In the genomic region with DNA sequence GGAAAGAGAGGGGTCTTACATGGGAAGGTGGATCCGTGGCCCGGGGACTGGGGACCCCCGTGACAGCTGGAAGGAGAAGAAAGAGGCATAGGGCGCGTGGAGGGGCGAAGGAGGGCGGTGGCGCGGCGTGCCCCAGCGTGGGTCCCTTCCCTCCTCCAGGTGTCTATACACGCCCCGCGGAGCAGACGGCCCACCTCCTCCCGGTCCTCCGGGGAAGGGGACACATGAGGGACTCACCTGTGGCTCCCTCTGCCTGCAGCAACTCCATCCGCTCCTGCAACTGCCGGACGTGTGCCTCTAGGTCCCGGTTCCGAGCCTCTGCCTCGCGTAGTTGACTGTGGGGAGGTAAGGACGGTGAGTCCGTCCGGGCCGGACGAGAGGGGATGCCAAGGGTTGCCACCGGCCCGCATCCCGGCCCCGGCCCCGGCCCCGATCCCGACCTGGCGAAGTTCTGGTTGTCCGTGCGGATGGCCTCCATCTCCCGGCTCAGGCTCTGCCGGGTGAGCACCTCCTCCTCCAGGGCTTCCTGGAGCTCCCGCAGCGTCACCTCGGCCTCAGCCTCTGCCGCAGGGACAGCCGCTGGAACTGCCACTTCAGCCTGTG, we compare ENCODE assay signal across 7 cellular contexts. TPM values are rescaled to one million over a fixed set of nuclear protein-coding genes. Genes with fewer than 3 reads are reported as not detected.
DNase-seq lines count a peak whose midpoint lies in the region; ATAC-seq, FAIRE-seq and TF ChIP-seq lines count a peak whose summit lies in the region.

No MANE protein-coding gene starts in this region.

- FAIRE-seq in kidney (lab: Jason Lieb, UNC), result no peak

- no peak for TF ChIP-seq CTCF in HCT116 (IDR thresholded peaks at IDR 0.05 in 2 of 3, conservative IDR thresholded peaks at IDR 0.05 in 1 of 3; ENCODE audit: borderline replicate concordance in 1 of 3, insufficient read depth in 1 of 3, low read depth in 2 of 3, low read length in 2 of 3)
- no peak for TF ChIP-seq CTCF in kidney (IDR thresholded peaks at IDR 0.05; ENCODE audit: borderline replicate concordance, extremely low read depth, insufficient read depth)

- H3K4me3 Mint-ChIP-seq in activated T-helper 17 cell treated with anti-CD3 and anti-CD28 coated beads, Interleukin-2, amount 50 U/mL, for 72 hours, result peak overlapping the region; percentile 84
- H3K4me3 Mint-ChIP-seq in stimulated activated effector memory CD8-positive, alpha-beta T cell treated with anti-CD3 and anti-CD28 coated beads, Interleukin-12 subunit alpha, Interleukin-12 subunit beta, amount 100 ng/mL, for 72 hours, result peak overlapping the region; percentile 90

- H3K27me3 ChIP-seq in HCT116 (ENCODE audit: insufficient read depth, low read length), result no peaks in the 10 kb centered on the region

- no peak for TF ChIP-seq RAD21 in HCT116 (IDR thresholded peaks at IDR 0.05; ENCODE audit: low read depth)

- H3K4me2 ChIP-seq in HCT116 (ENCODE audit: low read length), result peak overlapping the region; percentile 92

- ATAC-seq in HCT116 (no peak), HG02885 (IDR thresholded peaks at IDR 0.05; ENCODE audit: poor library complexity, unreplicated experiment) (no peak)
- ATAC-seq in activated T-helper 17 cell treated with anti-CD3 and anti-CD28 coated beads, Interleukin-2, amount 50 U/mL, for 72 hours (replicated peaks), result no peak
- ATAC-seq in stimulated activated effector memory CD8-positive, alpha-beta T cell treated with anti-CD3 and anti-CD28 coated beads, Interleukin-12 subunit alpha, Interleukin-12 subunit beta, amount 100 ng/mL, for 72 hours, result no peak

- H3K4me1 Mint-ChIP-seq in activated T-helper 17 cell treated with anti-CD3 and anti-CD28 coated beads, Interleukin-2, amount 50 U/mL, for 72 hours, result peaks cover 6% of the 10 kb centered on the region
- H3K4me1 Mint-ChIP-seq in stimulated activated effector memory CD8-positive, alpha-beta T cell treated with anti-CD3 and anti-CD28 coated beads, Interleukin-12 subunit alpha, Interleukin-12 subunit beta, amount 100 ng/mL, for 72 hours, result peaks cover 23% of the 10 kb centered on the region

- H3K9ac ChIP-seq in HCT116 (ENCODE audit: low read length) (peak overlapping the region; percentile 58; the same call in 1 of the 2 replicates), kidney (ENCODE audit: low read length in 2 of 2) (peak overlapping the region in 1 of 2 donors; percentile 82)

- CTCF ChIA-PET in HCT116 (lab: Charles Lee), result interaction anchor here (2.8 to 4.2 kb wide), 3 partner anchors 7 to 46 kb away, joined by 26 to 71 read pairs (median 54); no protein-coding TSS in a partner anchor

- H3K9me3 Mint-ChIP-seq in activated T-helper 17 cell treated with anti-CD3 and anti-CD28 coated beads, Interleukin-2, amount 50 U/mL, for 72 hours, result no peaks in the 10 kb centered on the region
- no peaks in the 10 kb centered on the region for H3K9me3 Mint-ChIP-seq in stimulated activated effector memory CD8-positive, alpha-beta T cell treated with anti-CD3 and anti-CD28 coated beads, Interleukin-12 subunit alpha, Interleukin-12 subunit beta, amount 100 ng/mL, for 72 hours

- DNase-seq in HCT116 (ENCODE audit: low read depth, low spot score) (no peak), kidney (peak; percentile 87), C1 segment of cervical spinal cord (lab: John Stamatoyannopoulos, UW) (no peak), globus pallidus (ENCODE audit: low spot score) (no peak)
- no peak for DNase-seq in stimulated activated effector memory CD8-positive, alpha-beta T cell treated with anti-CD3 and anti-CD28 coated beads, Interleukin-12 subunit alpha, Interleukin-12 subunit beta, amount 100 ng/mL, for 72 hours (ENCODE audit: low spot score in 2 of 2)

- H3K4me1 ChIP-seq in HCT116 (ENCODE audit: control insufficient read depth in 1 of 2, insufficient read depth in 2 of 2, low read length in 2 of 2), result peaks cover 11 to 40% of the 10 kb centered on the region in 2 experiments
- peaks cover 11 to 12% of the 10 kb centered on the region in 2 donors for H3K4me1 ChIP-seq in kidney (ENCODE audit: control insufficient read depth in 1 of 2, insufficient read depth in 1 of 2, low read depth in 1 of 2, low read length in 2 of 2)

- 0 out of 4 replicates have a peak overlapping the region, but pooled peaks of 1 of the 2 experiments have one; percentile 43 for H3K4me3 ChIP-seq in HCT116 (replicated peaks in 1 of 2; ENCODE audit: low read depth in 1 of 2, low read length in 2 of 2)
- peak overlapping the region; percentile 60 to 69 for H3K4me3 ChIP-seq in kidney (ENCODE audit: low read length in 2 of 2)

- POLR2A ChIA-PET in HCT116 (lab: Charles Lee), result interaction anchor here (1.0 to 3.6 kb wide), 2 partner anchors 10 to 141 kb away, joined by 6 to 50 read pairs; partner anchors contain the start of gene DMPK

- H3K27ac ChIP-seq in HCT116 (ENCODE audit: low read depth, low read length) (peak overlapping the region; percentile 94), kidney (ENCODE audit: low read depth in 2 of 2, low read length in 2 of 2) (peak overlapping the region; percentile 92 to 94)

- no peaks in the 10 kb centered on the region for H4K20me1 ChIP-seq in HCT116 (ENCODE audit: insufficient read depth)

- peaks cover 6% of the 10 kb centered on the region for H3K36me3 Mint-ChIP-seq in activated T-helper 17 cell treated with anti-CD3 and anti-CD28 coated beads, Interleukin-2, amount 50 U/mL, for 72 hours (ENCODE audit: low read depth)
- peaks cover 19% of the 10 kb centered on the region for H3K36me3 Mint-ChIP-seq in stimulated activated effector memory CD8-positive, alpha-beta T cell treated with anti-CD3 and anti-CD28 coated beads, Interleukin-12 subunit alpha, Interleukin-12 subunit beta, amount 100 ng/mL, for 72 hours

- BruUV-seq in HCT116 (replicated peaks; lab: Mats Ljungman, UMichigan), result no TSS peak

- no peak overlapping the region for H2AFZ ChIP-seq in HCT116 (ENCODE audit: low read depth, low read length, poor library complexity, severe bottlenecking)

- no peaks in the 10 kb centered on the region; a peak in 1 of 4 replicates for H3K36me3 ChIP-seq in HCT116 (ENCODE audit: control insufficient read depth in 1 of 2, insufficient read depth in 2 of 2, low read length in 2 of 2)
- peaks cover 0 to 2% of the 10 kb centered on the region in 2 donors for H3K36me3 ChIP-seq in kidney (ENCODE audit: control insufficient read depth in 1 of 2, insufficient read depth in 2 of 2, low read length in 2 of 2)

- no peaks in the 10 kb centered on the region for H3K9me3 ChIP-seq in HCT116 (ENCODE audit: control insufficient read depth in 1 of 2, insufficient read depth in 1 of 2, low read depth in 1 of 2, low read length in 2 of 2)
- H3K9me3 ChIP-seq in kidney (ENCODE audit: control insufficient read depth in 1 of 2, low read length in 2 of 2), result no peaks in the 10 kb centered on the region

- intact Hi-C loops in HCT116 (cut with micrococcal nuclease), result loop anchor here (2.0 to 10.0 kb wide), 3 partner anchors 41 to 677 kb away; partner anchors contain the start of genes FBXO46, PPP1R37 and QPCTL
- intact Hi-C loops in kidney (cut with DNase I), result no loop called here

- no peaks in the 10 kb centered on the region for H3K79me2 ChIP-seq in HCT116 (ENCODE audit: insufficient read depth, low read length)

- no peak overlapping the region for H3K27ac Mint-ChIP-seq in activated T-helper 17 cell treated with anti-CD3 and anti-CD28 coated beads, Interleukin-2, amount 50 U/mL, for 72 hours
- H3K27ac Mint-ChIP-seq in stimulated activated effector memory CD8-positive, alpha-beta T cell treated with anti-CD3 and anti-CD28 coated beads, Interleukin-12 subunit alpha, Interleukin-12 subunit beta, amount 100 ng/mL, for 72 hours, result no peak overlapping the region

- TF ChIP-seq POLR2A in HCT116 (IDR thresholded peaks at IDR 0.05; ENCODE audit: borderline replicate concordance, extremely low read depth, insufficient read depth, insufficient read length), result no peak

- no peaks in the 10 kb centered on the region for H3K27me3 Mint-ChIP-seq in activated T-helper 17 cell treated with anti-CD3 and anti-CD28 coated beads, Interleukin-2, amount 50 U/mL, for 72 hours

- RAD21 ChIA-PET in HCT116 (lab: Charles Lee; ENCODE audit: low non-redundant PET in 1 of 2, low total read pairs in 2 of 2, uncharacterized antibody in 2 of 2, unreplicated experiment in 2 of 2), result interaction anchor here in 1 of 2 experiments (1.9 kb wide), 1 partner anchor 28 kb away, joined by 8 read pairs; no protein-coding TSS in a partner anchor

- H3K9me2 ChIP-seq in HCT116 (ENCODE audit: insufficient read depth), result no peaks in the 10 kb centered on the region

TF ChIP-seq in HCT116, 20 proteins besides CTCF, POLR2A, EP300 and RAD21:
- no peak for TF ChIP-seq JUND (IDR thresholded peaks at IDR 0.05)
- no peak for TF ChIP-seq EGR1 (IDR thresholded peaks at IDR 0.05; ENCODE audit: low read depth)
- TF ChIP-seq ZNF274 (IDR thresholded peaks at IDR 0.05; ENCODE audit: low read depth, low read length), result no peak

RNA-seq across cellular contexts. Expression of gene SIX5, which starts 2.4 kb away (rescaled TPM):
- total RNA-seq in HCT116 (2021; ENCODE audit: unreplicated experiment) (18.3 TPM), kidney (19.4 TPM)
- polyA plus RNA-seq in HCT116 (2012), result 9.5 and 11.1 TPM in 2 replicates
- total RNA-seq in activated T-helper 17 cell treated with anti-CD3 and anti-CD28 coated beads, Interleukin-2, amount 50 U/mL, for 72 hours, result 1 to 10 TPM; 1.2 to 2.4 TPM
- 15.2 TPM for polyA plus RNA-seq in kidney (ENCODE audit: insufficient read depth, low read depth, low replicate concordance)

RNA-seq across cellular contexts. Expression of gene DMPK, which starts 10.9 kb away (rescaled TPM):
- total RNA-seq in HCT116 (2021; ENCODE audit: unreplicated experiment) (52.5 TPM), kidney (63.0 TPM)
- polyA plus RNA-seq in HCT116 (2012), result 38.1 and 47.9 TPM in 2 replicates
- 10 to 100 TPM; 18.1 to 24.6 TPM for total RNA-seq in activated T-helper 17 cell treated with anti-CD3 and anti-CD28 coated beads, Interleukin-2, amount 50 U/mL, for 72 hours
- polyA plus RNA-seq in kidney (ENCODE audit: insufficient read depth, low read depth, low replicate concordance), result 31.3 TPM

RNA-seq across cellular contexts. Expression of gene DMWD, which starts 21.2 kb away (rescaled TPM):
- 56.8 TPM for total RNA-seq in HCT116 (2021; ENCODE audit: unreplicated experiment)
- polyA plus RNA-seq in HCT116 (2012), result 28.1 and 28.5 TPM in 2 replicates
- 10 to 100 TPM; 33.1 to 38.9 TPM for total RNA-seq in activated T-helper 17 cell treated with anti-CD3 and anti-CD28 coated beads, Interleukin-2, amount 50 U/mL, for 72 hours
- 60.9 TPM for total RNA-seq in kidney
- polyA plus RNA-seq in kidney (ENCODE audit: insufficient read depth, low read depth, low replicate concordance), result 22.2 TPM

RNA-seq across cellular contexts. Expression of gene MEIOSIN, which starts 38.2 kb away (rescaled TPM):
- total RNA-seq in HCT116 (2021; ENCODE audit: unreplicated experiment), result 2.1 TPM
- 0.86 and 1.2 TPM in 2 replicates for polyA plus RNA-seq in HCT116 (2012)
- under 1 TPM in 1 of 2 donors, not detected in 1; 0.37 TPM for total RNA-seq in activated T-helper 17 cell treated with anti-CD3 and anti-CD28 coated beads, Interleukin-2, amount 50 U/mL, for 72 hours
- total RNA-seq in kidney, result not detected
- polyA plus RNA-seq in kidney (ENCODE audit: insufficient read depth, low read depth, low replicate concordance), result not detected

RNA-seq across cellular contexts. Expression of gene FBXO46, which starts 40.7 kb away (rescaled TPM):
- total RNA-seq in HCT116 (2021; ENCODE audit: unreplicated experiment) (31.7 TPM), kidney (16.6 TPM)
- polyA plus RNA-seq in HCT116 (2012), result 11.7 and 16.2 TPM in 2 replicates
- total RNA-seq in activated T-helper 17 cell treated with anti-CD3 and anti-CD28 coated beads, Interleukin-2, amount 50 U/mL, for 72 hours, result 10 to 100 TPM; 39.4 to 44.3 TPM
- 6.5 TPM for polyA plus RNA-seq in kidney (ENCODE audit: insufficient read depth, low read depth, low replicate concordance)
